2 cellular contexts compared by ENCODE assay signal in genomic region chr22:41300661-41301060, GRCh38.
TF ChIP-seq lines count a peak whose summit lies in the region.

No MANE protein-coding gene starts in this region.

TF ChIP-seq in SK-N-SH, 30 proteins besides CTCF, POLR2A, EP300 and RAD21 (continued from another document):
- TF ChIP-seq, protein P1, sequence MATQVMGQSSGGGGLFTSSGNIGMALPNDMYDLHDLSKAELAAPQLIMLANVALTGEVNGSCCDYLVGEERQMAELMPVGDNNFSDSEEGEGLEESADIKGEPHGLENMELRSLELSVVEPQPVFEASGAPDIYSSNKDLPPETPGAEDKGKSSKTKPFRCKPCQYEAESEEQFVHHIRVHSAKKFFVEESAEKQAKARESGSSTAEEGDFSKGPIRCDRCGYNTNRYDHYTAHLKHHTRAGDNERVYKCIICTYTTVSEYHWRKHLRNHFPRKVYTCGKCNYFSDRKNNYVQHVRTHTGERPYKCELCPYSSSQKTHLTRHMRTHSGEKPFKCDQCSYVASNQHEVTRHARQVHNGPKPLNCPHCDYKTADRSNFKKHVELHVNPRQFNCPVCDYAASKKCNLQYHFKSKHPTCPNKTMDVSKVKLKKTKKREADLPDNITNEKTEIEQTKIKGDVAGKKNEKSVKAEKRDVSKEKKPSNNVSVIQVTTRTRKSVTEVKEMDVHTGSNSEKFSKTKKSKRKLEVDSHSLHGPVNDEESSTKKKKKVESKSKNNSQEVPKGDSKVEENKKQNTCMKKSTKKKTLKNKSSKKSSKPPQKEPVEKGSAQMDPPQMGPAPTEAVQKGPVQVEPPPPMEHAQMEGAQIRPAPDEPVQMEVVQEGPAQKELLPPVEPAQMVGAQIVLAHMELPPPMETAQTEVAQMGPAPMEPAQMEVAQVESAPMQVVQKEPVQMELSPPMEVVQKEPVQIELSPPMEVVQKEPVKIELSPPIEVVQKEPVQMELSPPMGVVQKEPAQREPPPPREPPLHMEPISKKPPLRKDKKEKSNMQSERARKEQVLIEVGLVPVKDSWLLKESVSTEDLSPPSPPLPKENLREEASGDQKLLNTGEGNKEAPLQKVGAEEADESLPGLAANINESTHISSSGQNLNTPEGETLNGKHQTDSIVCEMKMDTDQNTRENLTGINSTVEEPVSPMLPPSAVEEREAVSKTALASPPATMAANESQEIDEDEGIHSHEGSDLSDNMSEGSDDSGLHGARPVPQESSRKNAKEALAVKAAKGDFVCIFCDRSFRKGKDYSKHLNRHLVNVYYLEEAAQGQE (IDR thresholded peaks at IDR 0.05; ENCODE audit: low read depth, low read length), result no peak
- TF ChIP-seq YY1 (IDR thresholded peaks at IDR 0.05; ENCODE audit: low read depth), result no peak
- TF ChIP-seq CHD2 (IDR thresholded peaks at IDR 0.05; ENCODE audit: low read length, partially characterized antibody), result no peak
- no peak for TF ChIP-seq FOXJ3 (CRISPR knock-in tag; IDR thresholded peaks at IDR 0.05)

TF ChIP-seq in SK-N-SH treated with all-trans-retinoic acid at 6 μM for 48 hours, 23 proteins besides CTCF, POLR2A, EP300 and RAD21 (continued from another document):
- TF ChIP-seq, protein P2, sequence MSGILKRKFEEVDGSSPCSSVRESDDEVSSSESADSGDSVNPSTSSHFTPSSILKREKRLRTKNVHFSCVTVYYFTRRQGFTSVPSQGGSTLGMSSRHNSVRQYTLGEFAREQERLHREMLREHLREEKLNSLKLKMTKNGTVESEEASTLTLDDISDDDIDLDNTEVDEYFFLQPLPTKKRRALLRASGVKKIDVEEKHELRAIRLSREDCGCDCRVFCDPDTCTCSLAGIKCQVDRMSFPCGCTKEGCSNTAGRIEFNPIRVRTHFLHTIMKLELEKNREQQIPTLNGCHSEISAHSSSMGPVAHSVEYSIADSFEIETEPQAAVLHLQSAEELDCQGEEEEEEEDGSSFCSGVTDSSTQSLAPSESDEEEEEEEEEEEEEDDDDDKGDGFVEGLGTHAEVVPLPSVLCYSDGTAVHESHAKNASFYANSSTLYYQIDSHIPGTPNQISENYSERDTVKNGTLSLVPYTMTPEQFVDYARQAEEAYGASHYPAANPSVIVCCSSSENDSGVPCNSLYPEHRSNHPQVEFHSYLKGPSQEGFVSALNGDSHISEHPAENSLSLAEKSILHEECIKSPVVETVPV (CRISPR knock-in tag; IDR thresholded peaks at IDR 0.05), result no peak
- TF ChIP-seq ZFP3 (CRISPR knock-in tag; IDR thresholded peaks at IDR 0.05) (no peak), ZNF565 (CRISPR knock-in tag; conservative IDR thresholded peaks at IDR 0.05; ENCODE audit: low read depth) (no peak), ZC3H10 (CRISPR knock-in tag; IDR thresholded peaks at IDR 0.05) (no peak), ESRRG (CRISPR knock-in tag; IDR thresholded peaks at IDR 0.05) (no peak), ARNTL (CRISPR knock-in tag; IDR thresholded peaks at IDR 0.05; ENCODE audit: borderline replicate concordance, low read depth) (no peak), ZFP30 (CRISPR knock-in tag; IDR thresholded peaks at IDR 0.05) (no peak), TCF4 (CRISPR knock-in tag; IDR thresholded peaks at IDR 0.05; ENCODE audit: borderline replicate concordance) (no peak), GLIS3 (CRISPR knock-in tag; IDR thresholded peaks at IDR 0.05) (no peak), OSR1 (CRISPR knock-in tag; IDR thresholded peaks at IDR 0.05) (no peak), ZNF70 (CRISPR knock-in tag; IDR thresholded peaks at IDR 0.05) (no peak), PPARA (CRISPR knock-in tag; IDR thresholded peaks at IDR 0.05; ENCODE audit: borderline replicate concordance) (no peak), CSDC2 (CRISPR knock-in tag; IDR thresholded peaks at IDR 0.05) (no peak), BACH2 (CRISPR knock-in tag; IDR thresholded peaks at IDR 0.05; ENCODE audit: borderline replicate concordance) (no peak), POU6F1 (CRISPR knock-in tag; IDR thresholded peaks at IDR 0.05; ENCODE audit: borderline replicate concordance, low read depth) (no peak)
